Comparison of ENCODE assay signal across 8 cellular contexts in the genomic region with DNA sequence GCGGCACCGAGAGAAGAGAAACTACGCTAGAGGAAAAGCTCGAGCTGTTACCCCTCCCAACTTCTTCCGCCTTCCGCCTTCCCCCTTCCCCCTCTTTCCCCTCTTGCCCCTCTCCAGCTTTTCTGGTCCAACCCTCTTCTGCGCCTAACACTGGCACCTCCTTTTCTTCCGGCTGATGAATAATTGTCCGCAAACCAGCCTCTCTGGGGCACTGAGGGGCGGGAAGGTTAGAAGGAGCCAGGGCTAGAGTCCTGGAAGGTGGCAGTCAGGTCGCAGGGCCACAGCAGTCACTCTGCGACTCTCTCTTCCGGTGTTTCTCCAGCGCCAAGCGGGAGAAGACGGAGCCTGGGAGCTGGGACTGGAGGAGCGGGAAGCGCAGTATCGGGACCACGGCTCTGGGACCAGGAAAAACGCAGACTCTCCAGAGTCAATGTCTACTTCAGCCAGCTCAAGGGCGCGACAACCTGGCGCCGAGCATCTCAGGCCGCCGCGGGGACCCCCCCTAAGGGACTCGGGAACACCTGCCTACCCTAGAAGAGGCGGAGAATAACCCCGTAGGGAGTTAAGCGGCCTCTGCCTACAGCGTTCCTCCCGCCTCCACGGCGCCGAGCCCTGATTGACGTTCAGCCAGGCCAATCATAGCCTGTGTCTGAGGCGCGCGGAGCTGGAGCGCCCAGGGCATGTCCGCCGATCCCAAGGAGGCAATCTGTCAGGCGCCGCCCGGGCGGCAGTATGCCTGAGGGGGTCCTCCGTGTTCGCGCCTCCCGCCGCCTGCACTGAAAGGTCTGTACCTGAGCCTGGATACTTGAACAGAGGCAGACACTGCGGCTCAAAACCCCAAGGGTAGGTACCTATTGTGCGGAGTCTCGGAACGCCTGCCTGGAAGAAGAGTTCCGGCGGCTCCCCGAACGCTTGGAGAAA. TPM values are rescaled to one million over a fixed set of nuclear protein-coding genes. Genes with fewer than 3 reads are reported as not detected.
DNase-seq lines count a peak whose midpoint lies in the region; ATAC-seq lines count a peak whose summit lies in the region.

No MANE protein-coding gene starts in this region.

- H3K27ac ChIP-seq in iPS-18a (ENCODE audit: low read length) = no peak overlapping the region

- peak; percentile 76 for DNase-seq in A172 (ENCODE audit: low spot score)
- peak; percentile 66 for DNase-seq in NCI-H2107 treated with DMSO at 0.1 percent for 48 hours (lab: John Stamatoyannopoulos, UW; ENCODE audit: unreplicated experiment)
- DNase-seq in UCSD-AML1 (lab: John Stamatoyannopoulos, UW; ENCODE audit: unreplicated experiment) = peak; percentile 92
- peak; percentile 87 for DNase-seq in brain pericyte (ENCODE audit: low read depth, low spot score)

- H3K4me3 ChIP-seq in iPS-18a (ENCODE audit: low read length) (peak overlapping the region; percentile 91), skeletal muscle satellite cell (ENCODE audit: low read length) (peak overlapping the region; percentile 96)

- peaks cover 5% of the 10 kb centered on the region for H3K4me1 ChIP-seq in iPS-18a (ENCODE audit: control insufficient read depth, low read depth, low read length)
- H3K4me1 ChIP-seq in skeletal muscle satellite cell (ENCODE audit: control insufficient read depth, insufficient read depth, low read length) = peaks cover 5% of the 10 kb centered on the region

- H3K27me3 ChIP-seq in iPS-18a (ENCODE audit: control insufficient read depth, insufficient read depth, low read length) (no peaks in the 10 kb centered on the region), skeletal muscle satellite cell (ENCODE audit: control insufficient read depth, insufficient read depth, low read length) (no peaks in the 10 kb centered on the region)

- H3K36me3 ChIP-seq in iPS-18a (ENCODE audit: control insufficient read depth, low read depth, low read length) (no peaks in the 10 kb centered on the region), skeletal muscle satellite cell (ENCODE audit: insufficient read depth, low read length) (no peaks in the 10 kb centered on the region)

- ATAC-seq in GM18858 (IDR thresholded peaks at IDR 0.05; ENCODE audit: unreplicated experiment) = peak; percentile 95
- peak; percentile 89 for ATAC-seq in HG03066 (IDR thresholded peaks at IDR 0.05; ENCODE audit: low read depth, unreplicated experiment)

- no peaks in the 10 kb centered on the region for H3K9me3 ChIP-seq in iPS-18a (ENCODE audit: control insufficient read depth, low read depth, low read length)
- no peaks in the 10 kb centered on the region for H3K9me3 ChIP-seq in skeletal muscle satellite cell (replicated peaks; ENCODE audit: low read length)

- peak overlapping the region; percentile 95 for H3K4me2 ChIP-seq in skeletal muscle satellite cell (ENCODE audit: low read length)

- H3K9ac ChIP-seq in iPS-18a (ENCODE audit: low read length) = peak overlapping the region; percentile 74
- peak overlapping the region; percentile 79 for H3K9ac ChIP-seq in skeletal muscle satellite cell (ENCODE audit: low read depth, low read length)

RNA-seq across cellular contexts. Expression of a gene that starts 40.4 kb away (rescaled TPM):
- total RNA-seq in A172 (2014; rRNA removed; shearing (Covaris generic)) = 51.9 and 64.7 TPM in 2 replicates
- total RNA-seq in skeletal muscle satellite cell (2012; rRNA removed) = 3.3 and 10.1 TPM in 2 replicates

RNA-seq across cellular contexts. Expression of a gene that starts 40.8 kb away (rescaled TPM):
- 68.3 and 73.9 TPM in 2 replicates for total RNA-seq in A172 (2014; rRNA removed; shearing (Covaris generic))
- 25.8 and 28.9 TPM in 2 replicates for total RNA-seq in skeletal muscle satellite cell (2012; rRNA removed)

RNA-seq across cellular contexts. Expression of a gene that starts 46.5 kb away (rescaled TPM):
- not detected in 2 replicates for total RNA-seq in A172 (2014; rRNA removed; shearing (Covaris generic))
- total RNA-seq in skeletal muscle satellite cell (2012; rRNA removed) = not detected in 2 replicates

RNA-seq across cellular contexts. Expression of a gene that starts 50.5 kb away (rescaled TPM):
- total RNA-seq in A172 (2014; rRNA removed; shearing (Covaris generic)) = 121 and 131 TPM in 2 replicates
- total RNA-seq in skeletal muscle satellite cell (2012; rRNA removed) = 31.0 and 40.1 TPM in 2 replicates

RNA-seq across cellular contexts. Expression of a gene that starts 55.8 kb away (rescaled TPM):
- 20.7 and 25.0 TPM in 2 replicates for total RNA-seq in A172 (2014; rRNA removed; shearing (Covaris generic))
- 11.7 and 13.3 TPM in 2 replicates for total RNA-seq in skeletal muscle satellite cell (2012; rRNA removed)
